In the genomic region with DNA sequence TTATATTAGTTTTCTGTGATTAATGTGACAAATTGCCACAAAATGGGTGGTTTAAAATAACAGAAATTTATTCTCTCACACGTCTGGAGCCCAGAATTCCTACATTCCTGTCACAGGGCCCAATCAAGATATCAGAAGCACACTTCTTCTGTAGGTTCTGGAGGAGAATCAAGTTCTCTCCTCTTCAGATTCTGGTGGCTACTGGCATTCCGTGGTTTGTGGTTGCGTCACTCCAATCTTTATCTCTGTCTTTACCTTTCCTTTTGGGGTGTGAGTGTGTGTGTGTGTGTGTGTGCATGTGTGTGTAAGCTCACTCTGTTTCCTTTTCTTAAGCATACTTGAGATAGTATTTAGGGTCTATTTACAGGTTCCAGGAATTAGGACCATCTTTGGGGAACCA, we compare ENCODE assay signal across 16 cellular contexts.
DNase-seq lines count a peak whose midpoint lies in the region; TF ChIP-seq lines count a peak whose summit lies in the region.
"Had no signal": no experiment of that assay in that cellular context is flagged by ENCODE, and none has a peak within 500 bp of the region (broad histone marks: within the 10 kb centered on the region; RNA-seq: fewer than 3 reads in every experiment).

No MANE protein-coding gene starts in this region.

- H3K9me3 Mint-ChIP-seq in neural crest cell = peaks cover 2% of the 10 kb centered on the region

- 24 to 54% (median 49%) methylated on average over 3 of the region's 3 CpGs for WGBS in stomach, 5 donors

- no peaks in the 10 kb centered on the region for H3K4me1 Mint-ChIP-seq in neural crest cell

- no peak for TF ChIP-seq EP300 in stomach (IDR thresholded peaks at IDR 0.05)

- H3K4me1 ChIP-seq in stomach = no peaks in the 10 kb centered on the region
- no peaks in the 10 kb centered on the region for H3K4me1 ChIP-seq in Peyer's patch

- TF ChIP-seq POLR2A in stomach (IDR thresholded peaks at IDR 0.05) (no peak), Peyer's patch (IDR thresholded peaks at IDR 0.05) (no peak)

- H3K27ac ChIP-seq in brain microvascular endothelial cell (no peak overlapping the region), stomach (no peak overlapping the region), Peyer's patch (no peak overlapping the region)
- H3K27ac ChIP-seq: RWPE1 had no signal

- H3K36me3 ChIP-seq in brain microvascular endothelial cell (replicated peaks) (no peaks in the 10 kb centered on the region), stomach (no peaks in the 10 kb centered on the region), Peyer's patch (no peaks in the 10 kb centered on the region)

- H3K4me3 Mint-ChIP-seq in neural crest cell = no peak overlapping the region

- intact Hi-C loops in stomach (cut with DNase I; ENCODE audit: low total_unique reads) = no loop called here

- peak overlapping the region; percentile 63 for H3K27ac Mint-ChIP-seq in neural crest cell (ENCODE audit: unreplicated experiment)

- H3K27me3 Mint-ChIP-seq in neural crest cell (ENCODE audit: low read depth) = no peaks in the 10 kb centered on the region

- H3K27me3 ChIP-seq in brain microvascular endothelial cell (replicated peaks) (no peaks in the 10 kb centered on the region), stomach (no peaks in the 10 kb centered on the region), Peyer's patch (no peaks in the 10 kb centered on the region)

- DNase-seq in GM03348 (ENCODE audit: low spot score) (peak; percentile 13), NCI-H69 (lab: John Stamatoyannopoulos, UW) (peak; percentile 12), brain microvascular endothelial cell (peak; percentile 5), neural crest cell (ENCODE audit: low read depth, low spot score) (no peak), stomach (no peak), NAMALWA (ENCODE audit: low spot score) (no peak), Peyer's patch (no peak)
- DNase-seq: C1 segment of cervical spinal cord, DMS79, H7, NCI-H1105, NCI-H510A treated with DMSO at 0.1 percent for 48 hours, NCI-H82, PC-3, SIG-M5 had no signal

- no peaks in the 10 kb centered on the region for H3K36me3 Mint-ChIP-seq in neural crest cell (ENCODE audit: low read depth)

- no peaks in the 10 kb centered on the region for H3K9me3 ChIP-seq in stomach
- no peaks in the 10 kb centered on the region for H3K9me3 ChIP-seq in Peyer's patch

- H3K4me3 ChIP-seq in brain microvascular endothelial cell (ENCODE audit: low read depth, low read length) = no peak overlapping the region
- no peak overlapping the region for H3K4me3 ChIP-seq in stomach
- no peak overlapping the region for H3K4me3 ChIP-seq in Peyer's patch

- in situ Hi-C loops in brain microvascular endothelial cell (cut with HindIII; ENCODE audit: low pct_ligation_motif_present, low sequenced_read_pairs) = no loop called here

- TF ChIP-seq CTCF in brain microvascular endothelial cell (IDR thresholded peaks at IDR 0.05; ENCODE audit: low read depth, low read length, missing control alignments) = no peak
- TF ChIP-seq CTCF in neural crest cell (conservative IDR thresholded peaks at IDR 0.05) = no peak
- no peak for TF ChIP-seq CTCF in stomach (IDR thresholded peaks at IDR 0.05)
- TF ChIP-seq CTCF in Peyer's patch (IDR thresholded peaks at IDR 0.05) = no peak

Comparison
In these comparisons a context has a peak if more than half of its experiments do, and no peak if none do; other contexts are left out.
1. DNase-seq: peak in GM03348 (single experiment), NCI-H69 (single experiment) and brain microvascular endothelial cell (single experiment); none in neural crest cell (single experiment), stomach (single experiment), NAMALWA (single experiment) and Peyer's patch (0 of 3).